Comparison of ENCODE assay signal across 8 cellular contexts in genomic region chr7:158824028-158824427, GRCh38. TPM values are rescaled to one million over a fixed set of nuclear protein-coding genes. Genes with fewer than 3 reads are reported as not detected.
DNase-seq lines count a peak whose midpoint lies in the region; ATAC-seq and TF ChIP-seq lines count a peak whose summit lies in the region.

No MANE protein-coding gene starts in this region.

- H3K79me2 ChIP-seq in Karpas-422 (ENCODE audit: low read length): peaks cover 97% of the 10 kb centered on the region

- no peaks in the 10 kb centered on the region for H3K27me3 Mint-ChIP-seq in activated T-cell treated with anti-CD3 and anti-CD28 coated beads, Interleukin-2, amount 50 U/mL, for 72 hours (ENCODE audit: low read depth)

- no peaks in the 10 kb centered on the region for H3K9me2 ChIP-seq in Karpas-422 (replicated peaks; ENCODE audit: insufficient read depth, low read length)

- DNase-seq in GM12865 (ENCODE audit: low read depth) (peak; percentile 82), Karpas-422 (no peak), NCI-H1105 treated with DMSO at 0.1 percent for 48 hours (lab: John Stamatoyannopoulos, UW) (no peak), A172 (ENCODE audit: low spot score) (no peak), left cardiac atrium (no peak)
- DNase-seq in activated T-cell treated with anti-CD3 and anti-CD28 coated beads, Interleukin-2, amount 50 U/mL, for 72 hours: peak; percentile 61 to 77
- DNase-seq in stimulated activated CD4-positive, alpha-beta T cell treated with anti-CD3 and anti-CD28 coated beads, Interleukin-4, amount 100 ng/mL, for 24 hours: peak; percentile 70

- H3K9ac ChIP-seq in Karpas-422 (ENCODE audit: low read length): 0 out of 2 replicates have a peak overlapping the region, but pooled peaks have one; percentile 26

- H4K20me1 ChIP-seq in Karpas-422 (ENCODE audit: insufficient read depth, low read depth, low read length): peaks cover 10% of the 10 kb centered on the region

- peak overlapping the region; percentile 77 for H3K27ac ChIP-seq in Karpas-422 (ENCODE audit: low read length)

- intact Hi-C loops in left cardiac atrium (cut with DNase I): no loop called here

- H3K27me3 ChIP-seq in Karpas-422 (ENCODE audit: low read length): no peaks in the 10 kb centered on the region

- H2AFZ ChIP-seq in Karpas-422 (ENCODE audit: low read length): no peak overlapping the region

- peaks cover 7 to 11% of the 10 kb centered on the region in 2 donors for H3K36me3 Mint-ChIP-seq in activated T-cell treated with anti-CD3 and anti-CD28 coated beads, Interleukin-2, amount 50 U/mL, for 72 hours (ENCODE audit: insufficient read depth in 2 of 2)

- peak overlapping the region; percentile 39 to 52 for H3K4me3 Mint-ChIP-seq in activated T-cell treated with anti-CD3 and anti-CD28 coated beads, Interleukin-2, amount 50 U/mL, for 72 hours

- no peak for TF ChIP-seq CTCF in GM12865 (IDR thresholded peaks at IDR 0.05; ENCODE audit: insufficient read depth, low read depth, low read length, missing control alignments)

- no peaks in the 10 kb centered on the region for H3K36me3 ChIP-seq in Karpas-422 (ENCODE audit: insufficient read depth, low read length)

- H3K9me3 Mint-ChIP-seq in activated T-cell treated with anti-CD3 and anti-CD28 coated beads, Interleukin-2, amount 50 U/mL, for 72 hours: no peaks in the 10 kb centered on the region

- no peak overlapping the region for H3K27ac Mint-ChIP-seq in activated T-cell treated with anti-CD3 and anti-CD28 coated beads, Interleukin-2, amount 50 U/mL, for 72 hours

- peaks cover 63% of the 10 kb centered on the region for H3K4me1 ChIP-seq in Karpas-422 (ENCODE audit: low read length)

- H3K9me3 ChIP-seq in Karpas-422 (ENCODE audit: low read length): no peaks in the 10 kb centered on the region

- peaks cover 81% of the 10 kb centered on the region for H3K4me1 Mint-ChIP-seq in activated T-cell treated with anti-CD3 and anti-CD28 coated beads, Interleukin-2, amount 50 U/mL, for 72 hours (ENCODE audit: low read depth)

- peak; percentile 54 for ATAC-seq in GM21723 (IDR thresholded peaks at IDR 0.05; ENCODE audit: unreplicated experiment)
- peak; percentile 64 to 68 for ATAC-seq in activated T-cell treated with anti-CD3 and anti-CD28 coated beads, Interleukin-2, amount 50 U/mL, for 72 hours (replicated peaks in 1 of 2)
- no peak for ATAC-seq in left cardiac atrium

- H3K4me3 ChIP-seq in GM12865 (ENCODE audit: low read depth, low read length) (no peak overlapping the region), Karpas-422 (ENCODE audit: low read length) (peak overlapping the region; percentile 19; the same call in 1 of the 2 replicates)

- H3K4me2 ChIP-seq in Karpas-422 (ENCODE audit: low read depth, low read length, poor library complexity, severe bottlenecking): peak overlapping the region; percentile 56

RNA-seq across cellular contexts. Expression of gene ESYT2, which starts 5.3 kb away (rescaled TPM):
- total RNA-seq in Karpas-422 (2014; rRNA removed; shearing (Covaris generic); ENCODE audit: low replicate concordance): 216 and 242 TPM in 2 replicates
- total RNA-seq in activated T-cell treated with anti-CD3 and anti-CD28 coated beads, Interleukin-2, amount 50 U/mL, for 72 hours: 10 to 100 TPM; 68.6 to 68.8 TPM
- total RNA-seq in A172 (2014; rRNA removed; shearing (Covaris generic)): 48.4 and 50.1 TPM in 2 replicates
- 10 to 100 TPM; 46.5 to 79.3 TPM for total RNA-seq in left cardiac atrium

RNA-seq across cellular contexts. Expression of gene DYNC2I1, which starts 32.3 kb away (rescaled TPM):
- total RNA-seq in Karpas-422 (2014; rRNA removed; shearing (Covaris generic); ENCODE audit: low replicate concordance): 15.9 and 40.0 TPM in 2 replicates
- 10 to 100 TPM; 14.2 to 14.9 TPM for total RNA-seq in activated T-cell treated with anti-CD3 and anti-CD28 coated beads, Interleukin-2, amount 50 U/mL, for 72 hours
- 3.9 and 9.6 TPM in 2 replicates for total RNA-seq in A172 (2014; rRNA removed; shearing (Covaris generic))
- total RNA-seq in left cardiac atrium: 10 to 100 TPM; 22.0 to 33.5 TPM

Comparison
In these comparisons a context has a peak if more than half of its experiments do, and no peak if none do; other contexts are left out.
1. DNase-seq: peak in GM12865 (single experiment), activated T-cell treated with anti-CD3 and anti-CD28 coated beads, Interleukin-2, amount 50 U/mL, for 72 hours (2 of 2) and stimulated activated CD4-positive, alpha-beta T cell treated with anti-CD3 and anti-CD28 coated beads, Interleukin-4, amount 100 ng/mL, for 24 hours (single experiment); none in Karpas-422 (single experiment), NCI-H1105 treated with DMSO at 0.1 percent for 48 hours (single experiment), A172 (single experiment) and left cardiac atrium (single experiment).
2. ATAC-seq: peak in GM21723 (single experiment) and activated T-cell treated with anti-CD3 and anti-CD28 coated beads, Interleukin-2, amount 50 U/mL, for 72 hours (2 of 2); none in left cardiac atrium (0 of 2).